ENCODE assay signal across 21 cellular contexts in genomic region chr18:22739789-22740188, GRCh38.
"Had no signal": no experiment of that assay in that cellular context is flagged by ENCODE, and none has a peak within 500 bp of the region (broad histone marks: within the 10 kb centered on the region; RNA-seq: fewer than 3 reads in every experiment).

No MANE protein-coding gene starts in this region.

- H3K27me3 Mint-ChIP-seq: progenitor cell of endocrine pancreas, type B pancreatic cell had no signal

- DNase-seq: activated B cell treated with CpG ODN at 0.5 μM for 24 hours; activated CD4-positive, alpha-beta T cell treated with anti-CD3 and anti-CD28 coated beads, Interleukin-2, amount 50 U/mL, for 1 hour; activated T-cell treated with anti-CD3 and anti-CD28 coated beads, Interleukin-2, amount 50 U/mL, for 72 hours; amygdala; gastrocnemius medialis; hippocampal formation; left ventricle myocardium inferior; naive thymus-derived CD4-positive, alpha-beta T cell; retina; sigmoid colon; stimulated activated CD4-positive, alpha-beta T cell treated with anti-CD3 and anti-CD28 coated beads, Interleukin-15, amount 100 ng/mL, for 24 hours; stimulated activated naive CD4-positive, alpha-beta T cell; T-helper 17 cell had no signal

- H3K4me1 ChIP-seq: gastrocnemius medialis, neural progenitor cell, sigmoid colon, vagina had no signal

- H2AFZ ChIP-seq: neural progenitor cell had no signal

- H3K36me3 ChIP-seq: esophagus muscularis mucosa, gastrocnemius medialis, left ventricle myocardium inferior, neural progenitor cell, sigmoid colon, thoracic aorta, vagina had no signal

- H3K36me3 Mint-ChIP-seq: neural progenitor cell, type B pancreatic cell had no signal

- H3K27ac Mint-ChIP-seq: activated B cell treated with CpG ODN at 0.5 μM for 24 hours; activated T-cell treated with anti-CD3 and anti-CD28 coated beads, Interleukin-2, amount 50 U/mL, for 72 hours; naive thymus-derived CD4-positive, alpha-beta T cell; neural progenitor cell; T-helper 17 cell; type B pancreatic cell had no signal

- H3K9ac ChIP-seq: neural progenitor cell had no signal

- H3K9me3 ChIP-seq: gastrocnemius medialis, sigmoid colon, thoracic aorta, vagina had no signal

- H3K4me3 ChIP-seq: coronary artery, esophagus muscularis mucosa, gastrocnemius medialis, left ventricle myocardium inferior, neural progenitor cell, sigmoid colon, smooth muscle cell, thoracic aorta, vagina had no signal

- H3K4me2 ChIP-seq: neural progenitor cell, smooth muscle cell had no signal

- H3K4me3 Mint-ChIP-seq: activated B cell treated with CpG ODN at 0.5 μM for 24 hours; activated T-cell treated with anti-CD3 and anti-CD28 coated beads, Interleukin-2, amount 50 U/mL, for 72 hours; neural progenitor cell; T-helper 17 cell; type B pancreatic cell had no signal

- ATAC-seq: gastrocnemius medialis; naive thymus-derived CD4-positive, alpha-beta T cell; T-helper 17 cell had no signal

- H3K27ac ChIP-seq: esophagus muscularis mucosa, gastrocnemius medialis, left ventricle myocardium inferior, neural progenitor cell, sigmoid colon, vagina had no signal

- H3K27me3 ChIP-seq: esophagus muscularis mucosa, gastrocnemius medialis, neural progenitor cell, sigmoid colon, vagina had no signal

- H3K4me1 Mint-ChIP-seq: neural progenitor cell, T-helper 17 cell had no signal
